Comparison of ENCODE assay signal across 8 cellular contexts in genomic region chr4:74038161-74039064, GRCh38. TPM values are rescaled to one million over a fixed set of nuclear protein-coding genes. Genes with fewer than 3 reads are reported as not detected.
DNase-seq lines count a peak whose midpoint lies in the region; ATAC-seq and TF ChIP-seq lines count a peak whose summit lies in the region.

Gene CXCL3 (minus strand): TSS chr4:74038689. CDS start chr4:74038611, 78 bp downstream.

- H3K27ac ChIP-seq in MM.1S (ENCODE audit: low read length): no peak within 1 kb of the TSS
- no peak within 1 kb of the TSS for H3K27ac ChIP-seq in neural progenitor cell

- DNase-seq in NCI-H2081 (lab: John Stamatoyannopoulos, UW) (peak; percentile 24 to 32), NCI-H2081 treated with DMSO at 0.1 percent for 48 hours (lab: John Stamatoyannopoulos, UW) (no peak), MM.1S (no peak), glutamatergic neuron (peak; percentile 77), neural progenitor cell (ENCODE audit: low spot score) (peak; percentile 84)
- no peak for DNase-seq in activated naive CD4-positive, alpha-beta T cell treated with anti-CD3 and anti-CD28 coated beads, Interleukin-2, amount 50 U/mL, for 72 hours (ENCODE audit: low spot score in 2 of 2)

- ATAC-seq in GM21723 (IDR thresholded peaks at IDR 0.05; ENCODE audit: unreplicated experiment): peak; percentile 70
- peak; percentile 60 to 78 for ATAC-seq in activated naive CD4-positive, alpha-beta T cell treated with anti-CD3 and anti-CD28 coated beads, Interleukin-2, amount 50 U/mL, for 72 hours
- no peak for ATAC-seq in HG02840 (IDR thresholded peaks at IDR 0.05; ENCODE audit: low FRiP score, unreplicated experiment)

- no peak within 1 kb of the TSS for H3K27ac Mint-ChIP-seq in activated naive CD4-positive, alpha-beta T cell treated with anti-CD3 and anti-CD28 coated beads, Interleukin-2, amount 50 U/mL, for 72 hours
- H3K27ac Mint-ChIP-seq in glutamatergic neuron (ENCODE audit: unreplicated experiment): no peak within 1 kb of the TSS
- H3K27ac Mint-ChIP-seq in neural progenitor cell: peak within 1 kb of the TSS; percentile 31

- H3K9me3 ChIP-seq in MM.1S (replicated peaks; ENCODE audit: insufficient read depth, low read length) (no peaks in the 10 kb centered on the region), neural progenitor cell (ENCODE audit: low read depth) (no peaks in the 10 kb centered on the region)

- H3K27me3 Mint-ChIP-seq in glutamatergic neuron (ENCODE audit: unreplicated experiment) (no peaks in the 10 kb centered on the region), neural progenitor cell (ENCODE audit: insufficient read depth, low read depth) (peaks cover 4% of the 10 kb centered on the region)

- H3K4me2 ChIP-seq in MM.1S (ENCODE audit: low read depth, low read length): peak within 1 kb of the TSS; percentile 56
- H3K4me2 ChIP-seq in neural progenitor cell: peak within 1 kb of the TSS; percentile 96

- H3F3A ChIP-seq in MM.1S (ENCODE audit: insufficient read depth, low read length): no peaks in the 10 kb centered on the region
- no peaks in the 10 kb centered on the region for H3F3A ChIP-seq in neural progenitor cell (ENCODE audit: low read depth)

- H3K9ac ChIP-seq in MM.1S (ENCODE audit: low read length): peak within 1 kb of the TSS; percentile 18; the same call in 1 of the 2 replicates
- no peak within 1 kb of the TSS for H3K9ac ChIP-seq in neural progenitor cell

- H3K36me3 Mint-ChIP-seq in activated naive CD4-positive, alpha-beta T cell treated with anti-CD3 and anti-CD28 coated beads, Interleukin-2, amount 50 U/mL, for 72 hours: peaks cover 0 to 8% of the 10 kb centered on the region in 2 donors
- H3K36me3 Mint-ChIP-seq in glutamatergic neuron (ENCODE audit: unreplicated experiment): no peaks in the 10 kb centered on the region
- no peaks in the 10 kb centered on the region for H3K36me3 Mint-ChIP-seq in neural progenitor cell

- H3K4me3 ChIP-seq in MM.1S (ENCODE audit: low read length) (peak within 1 kb of the TSS; percentile 69), neural progenitor cell (peak within 1 kb of the TSS; percentile 86)

- H3K79me2 ChIP-seq in MM.1S (ENCODE audit: low read length): no peaks in the 10 kb centered on the region
- no peaks in the 10 kb centered on the region for H3K79me2 ChIP-seq in neural progenitor cell (ENCODE audit: low read depth)

- H3K27me3 ChIP-seq in MM.1S (replicated peaks; ENCODE audit: insufficient read depth, low read length): no peaks in the 10 kb centered on the region
- peaks cover 34% of the 10 kb centered on the region for H3K27me3 ChIP-seq in neural progenitor cell

- H3K4me1 ChIP-seq in MM.1S (ENCODE audit: low read length): no peaks in the 10 kb centered on the region
- H3K4me1 ChIP-seq in neural progenitor cell: peaks cover 13% of the 10 kb centered on the region

- H4K20me1 ChIP-seq in MM.1S (ENCODE audit: insufficient read depth, low read length): no peaks in the 10 kb centered on the region
- H4K20me1 ChIP-seq in neural progenitor cell (ENCODE audit: low read depth): no peaks in the 10 kb centered on the region

- peak within 1 kb of the TSS; percentile 86 for H2AFZ ChIP-seq in MM.1S (ENCODE audit: low read length)
- peak within 1 kb of the TSS; percentile 100 for H2AFZ ChIP-seq in neural progenitor cell (replicated peaks)

- H3K36me3 ChIP-seq in MM.1S (replicated peaks; ENCODE audit: insufficient read depth, low read length): no peaks in the 10 kb centered on the region
- no peaks in the 10 kb centered on the region for H3K36me3 ChIP-seq in neural progenitor cell

- no peaks in the 10 kb centered on the region for H3K9me2 ChIP-seq in MM.1S (replicated peaks; ENCODE audit: insufficient read depth, low read length)

- H3K4me3 Mint-ChIP-seq in glutamatergic neuron (ENCODE audit: unreplicated experiment) (peak within 1 kb of the TSS; percentile 89), neural progenitor cell (peak within 1 kb of the TSS; percentile 88)

- TF ChIP-seq CTCF in MM.1S (IDR thresholded peaks at IDR 0.05; ENCODE audit: low read length): peak; percentile 25
- no peak for TF ChIP-seq CTCF in glutamatergic neuron (IDR thresholded peaks at IDR 0.05; ENCODE audit: partially characterized antibody, unreplicated experiment)
- peak; percentile 57 for TF ChIP-seq CTCF in neural progenitor cell (IDR thresholded peaks at IDR 0.05)

- H3K9me3 Mint-ChIP-seq in activated naive CD4-positive, alpha-beta T cell treated with anti-CD3 and anti-CD28 coated beads, Interleukin-2, amount 50 U/mL, for 72 hours: no peaks in the 10 kb centered on the region
- no peaks in the 10 kb centered on the region for H3K9me3 Mint-ChIP-seq in glutamatergic neuron (ENCODE audit: unreplicated experiment)
- H3K9me3 Mint-ChIP-seq in neural progenitor cell: no peaks in the 10 kb centered on the region

- peaks cover 2% of the 10 kb centered on the region for H3K4me1 Mint-ChIP-seq in glutamatergic neuron (ENCODE audit: low read depth, unreplicated experiment)
- H3K4me1 Mint-ChIP-seq in neural progenitor cell: peaks cover 15% of the 10 kb centered on the region

RNA-seq across cellular contexts. Expression of gene CXCL3, which starts in this region (rescaled TPM):
- not detected for total RNA-seq in activated naive CD4-positive, alpha-beta T cell treated with anti-CD3 and anti-CD28 coated beads, Interleukin-2, amount 50 U/mL, for 72 hours
- 0.74 TPM for total RNA-seq in glutamatergic neuron (ENCODE audit: unreplicated experiment)
- 1.5 and 2.0 TPM in 2 replicates for total RNA-seq in neural progenitor cell (ENCODE audit: low replicate concordance)

Comparison
In these comparisons a context has a peak if more than half of its experiments do, and no peak if none do; other contexts are left out.
1. DNase-seq: peak in NCI-H2081 (2 of 2) and neural progenitor cell (single experiment); none in NCI-H2081 treated with DMSO at 0.1 percent for 48 hours (single experiment), MM.1S (single experiment) and activated naive CD4-positive, alpha-beta T cell treated with anti-CD3 and anti-CD28 coated beads, Interleukin-2, amount 50 U/mL, for 72 hours (0 of 2).
2. Peak in ATAC-seq in activated naive CD4-positive, alpha-beta T cell treated with anti-CD3 and anti-CD28 coated beads, Interleukin-2, amount 50 U/mL, for 72 hours; RNA of the gene not detected or under 1 TPM.
3. Peak in DNase-seq in glutamatergic neuron; RNA of the gene not detected or under 1 TPM.